ENCODE assay signal across 2 cellular contexts in genomic region chr10:26573674-26574073, GRCh38.
TF ChIP-seq lines count a peak whose summit lies in the region.

No MANE protein-coding gene starts in this region.

TF ChIP-seq in GM23338, 12 proteins besides CTCF, POLR2A, EP300 and RAD21 (continued from another document):
- TF ChIP-seq REST (IDR thresholded peaks at IDR 0.05; ENCODE audit: unreplicated experiment) = no peak
- no peak for TF ChIP-seq CREB1 (CRISPR knock-in tag; IDR thresholded peaks at IDR 0.05; ENCODE audit: low read depth)
- TF ChIP-seq POLR2AphosphoS5 (IDR thresholded peaks at IDR 0.05; ENCODE audit: low read depth) = no peak
- TF ChIP-seq ZNF462 (CRISPR knock-in tag; IDR thresholded peaks at IDR 0.05) = no peak

TF ChIP-seq in WTC11, 78 proteins besides CTCF, POLR2A, EP300 and RAD21 (continued from another document):
- TF ChIP-seq STAT6 (CRISPR knock-in tag; conservative IDR thresholded peaks at IDR 0.05; ENCODE audit: low read depth) (no peak), NFYB (CRISPR knock-in tag; conservative IDR thresholded peaks at IDR 0.05; ENCODE audit: low read depth) (no peak), ZBTB43 (CRISPR knock-in tag; IDR thresholded peaks at IDR 0.05) (no peak), FOXJ3 (CRISPR knock-in tag; IDR thresholded peaks at IDR 0.05; ENCODE audit: borderline replicate concordance) (no peak), ZNF416 (CRISPR knock-in tag; IDR thresholded peaks at IDR 0.05) (no peak), ZNF121 (CRISPR knock-in tag; IDR thresholded peaks at IDR 0.05) (no peak), CDX4 (CRISPR knock-in tag; IDR thresholded peaks at IDR 0.05; ENCODE audit: borderline replicate concordance) (no peak)
